Comparison of ENCODE assay signal across 9 cellular contexts in genomic region chr20:63034511-63035283, GRCh38. TPM values are rescaled to one million over a fixed set of nuclear protein-coding genes. Genes with fewer than 3 reads are reported as not detected.
DNase-seq lines count a peak whose midpoint lies in the region; FAIRE-seq and TF ChIP-seq lines count a peak whose summit lies in the region.
"Not testable (repeated sequence)": the region's sequence is repeated elsewhere in the genome, so short reads cannot be mapped to it uniquely, and the experiment has no call there.
"Had no signal": no experiment of that assay in that cellular context is flagged by ENCODE, and none has a peak within 500 bp of the region (broad histone marks: within the 10 kb centered on the region; RNA-seq: fewer than 3 reads in every experiment).

No MANE protein-coding gene starts in this region.

- H3K27me3 ChIP-seq in BLaER1 treated with 17β-estradiol and CSF1 and Interleukin-3, amounts not matched to agents 10 nM and 100 nM = peaks cover 0 to 11% (median 0%) of the 10 kb centered on the region in 11 experiments; a peak in 2 of 22 replicates
- H3K27me3 ChIP-seq in iPS-20b (ENCODE audit: insufficient read depth, low read length) (peaks cover 58% of the 10 kb centered on the region), spleen (replicated peaks in 1 of 7) (peaks cover 0 to 99% (median 45%) of the 10 kb centered on the region in 7 donors)

- H3K4me3 Mint-ChIP-seq in activated naive CD4-positive, alpha-beta T cell treated with anti-CD3 and anti-CD28 coated beads, Interleukin-2, amount 10 ng/mL, durations not matched to agents 7 days and 5 days = not testable (repeated sequence)
- H3K4me3 Mint-ChIP-seq in glutamatergic neuron (ENCODE audit: unreplicated experiment) (peak overlapping the region; percentile 20), nephron progenitor cell (peak overlapping the region; percentile 38)

- intact Hi-C loops in spleen (cut with DNase I; ENCODE audit: low total_unique reads) = not testable (repeated sequence)

- H3K4me1 ChIP-seq in BLaER1 treated with 17β-estradiol and CSF1 and Interleukin-3, amounts not matched to agents 10 nM and 100 nM = peaks cover 17 to 73% (median 53%) of the 10 kb centered on the region in 10 experiments
- H3K4me1 ChIP-seq in iPS-20b (ENCODE audit: insufficient read depth, low read length) (peaks cover 23% of the 10 kb centered on the region; the same call in 1 of the 2 replicates), spleen (peaks cover 0 to 18% (median 10%) of the 10 kb centered on the region in 6 donors)

- H3K9me3 ChIP-seq in BLaER1 treated with 17β-estradiol and CSF1 and Interleukin-3, amounts not matched to agents 10 nM and 100 nM (replicated peaks in 1 of 11); iPS-20b (ENCODE audit: insufficient read depth, low read depth, low read length); spleen: not testable (repeated sequence)

- H3K27ac ChIP-seq in BLaER1 treated with 17β-estradiol and CSF1 and Interleukin-3, amounts not matched to agents 10 nM and 100 nM = peak overlapping the region in 6 of 11 experiments; percentile 26 to 66 (median 52); a peak in 6 of 22 replicates
- H3K27ac ChIP-seq in iPS-20b (ENCODE audit: low read length) = peak overlapping the region; percentile 14
- not testable (repeated sequence) for H3K27ac ChIP-seq in spleen

- H3K36me3 Mint-ChIP-seq in activated naive CD4-positive, alpha-beta T cell treated with anti-CD3 and anti-CD28 coated beads, Interleukin-2, amount 10 ng/mL, durations not matched to agents 7 days and 5 days; glutamatergic neuron (ENCODE audit: unreplicated experiment); nephron progenitor cell (ENCODE audit: low read depth): not testable (repeated sequence)

- peak overlapping the region in 5 of 11 experiments; percentile 32 to 59 (median 48); a peak in 5 of 22 replicates for H3K9ac ChIP-seq in BLaER1 treated with 17β-estradiol and CSF1 and Interleukin-3, amounts not matched to agents 10 nM and 100 nM
- peak overlapping the region; percentile 48; the same call in 1 of the 2 replicates for H3K9ac ChIP-seq in iPS-20b (ENCODE audit: low read depth, low read length)

- H3K4me1 Mint-ChIP-seq in activated naive CD4-positive, alpha-beta T cell treated with anti-CD3 and anti-CD28 coated beads, Interleukin-2, amount 10 ng/mL, durations not matched to agents 7 days and 5 days = peaks cover 10% of the 10 kb centered on the region
- H3K4me1 Mint-ChIP-seq in glutamatergic neuron (ENCODE audit: low read depth, unreplicated experiment) (peaks cover 23% of the 10 kb centered on the region), nephron progenitor cell (peaks cover 49% of the 10 kb centered on the region)

- not testable (repeated sequence) for TF ChIP-seq POLR2A in spleen (IDR thresholded peaks at IDR 0.05)

- TF ChIP-seq CTCF in glutamatergic neuron (IDR thresholded peaks at IDR 0.05; ENCODE audit: partially characterized antibody, unreplicated experiment); nephron progenitor cell (IDR thresholded peaks at IDR 0.05); spleen (IDR thresholded peaks at IDR 0.05 in 8 of 11, conservative IDR thresholded peaks at IDR 0.05 in 3 of 11): not testable (repeated sequence)

- H4K20me1 ChIP-seq in BLaER1 treated with 17β-estradiol and CSF1 and Interleukin-3, amounts not matched to agents 10 nM and 100 nM = not testable (repeated sequence)

- peaks cover 70% of the 10 kb centered on the region for H3K27me3 Mint-ChIP-seq in activated naive CD4-positive, alpha-beta T cell treated with anti-CD3 and anti-CD28 coated beads, Interleukin-2, amount 10 ng/mL, durations not matched to agents 7 days and 5 days
- H3K27me3 Mint-ChIP-seq in glutamatergic neuron (ENCODE audit: unreplicated experiment) (peaks cover 12% of the 10 kb centered on the region), nephron progenitor cell (ENCODE audit: low read depth, poor library complexity) (peaks cover 89% of the 10 kb centered on the region)

- H3K9me3 Mint-ChIP-seq in activated naive CD4-positive, alpha-beta T cell treated with anti-CD3 and anti-CD28 coated beads, Interleukin-2, amount 10 ng/mL, durations not matched to agents 7 days and 5 days; glutamatergic neuron (ENCODE audit: unreplicated experiment): not testable (repeated sequence)
- H3K9me3 Mint-ChIP-seq in nephron progenitor cell = peaks cover 17% of the 10 kb centered on the region

- H3K4me3 ChIP-seq in BLaER1 treated with 17β-estradiol and CSF1 and Interleukin-3, amounts not matched to agents 10 nM and 100 nM; iPS-20b (ENCODE audit: low read length); spleen: not testable (repeated sequence)

- FAIRE-seq in HTR-8/SVneo (lab: Jason Lieb, UNC) = peak; percentile 55

- H3K27ac Mint-ChIP-seq in activated naive CD4-positive, alpha-beta T cell treated with anti-CD3 and anti-CD28 coated beads, Interleukin-2, amount 10 ng/mL, durations not matched to agents 7 days and 5 days = peak overlapping the region; percentile 62
- H3K27ac Mint-ChIP-seq in glutamatergic neuron (ENCODE audit: unreplicated experiment) = peak overlapping the region; percentile 38
- H3K27ac Mint-ChIP-seq in nephron progenitor cell = not testable (repeated sequence)

- CTCF ChIA-PET in activated naive CD4-positive, alpha-beta T cell treated with anti-CD3 and anti-CD28 coated beads, Interleukin-2, amount 10 ng/mL, durations not matched to agents 7 days and 5 days (lab: Charles Lee) = not testable (repeated sequence)

- 76 to 88% (median 83%) methylated on average over 20 to 45 of the region's 45 CpGs for WGBS in spleen, 5 donors

- H3K4me2 ChIP-seq in BLaER1 treated with 17β-estradiol and CSF1 and Interleukin-3, amounts not matched to agents 10 nM and 100 nM = peak overlapping the region in 10 of 11 experiments; percentile 35 to 88 (median 72); a peak in 18 of 22 replicates

- not testable (repeated sequence) for DNase-seq in HTR-8/SVneo (ENCODE audit: insufficient read length, low spot score); activated naive CD4-positive, alpha-beta T cell treated with anti-CD3 and anti-CD28 coated beads, Interleukin-2, amount 10 ng/mL, durations not matched to agents 7 days and 5 days; nephron progenitor cell
- peak; percentile 9 for DNase-seq in glutamatergic neuron
- DNase-seq in spleen = peak; percentile 46

- H3K36me3 ChIP-seq in BLaER1 treated with 17β-estradiol and CSF1 and Interleukin-3, amounts not matched to agents 10 nM and 100 nM; iPS-20b (ENCODE audit: insufficient read depth, low read depth, low read length); spleen: not testable (repeated sequence)

RNA-seq across cellular contexts. Expression of gene BHLHE23, which starts 27.9 kb away (rescaled TPM):
- total RNA-seq in glutamatergic neuron (ENCODE audit: unreplicated experiment) = 23.9 TPM
- total RNA-seq in spleen = not detected
- polyA plus RNA-seq in spleen = not detected
- total RNA-seq: A172; CD8-positive, alpha-beta memory T cell had no signal
- polyA plus RNA-seq: CD8-positive, alpha-beta memory T cell had no signal

Comparison
In these comparisons a context has a peak if more than half of its experiments do, and no peak if none do; other contexts are left out.
1. RNA of gene BHLHE23, which starts 27.9 kb away (total RNA-seq): 23.9 TPM in glutamatergic neuron (single experiment); not detected in spleen; every median in the first group is over 10 times any median in the second.